Comparison of ENCODE assay signal across 24 cellular contexts in genomic region chr5:110754181-110754580, GRCh38. TPM values are rescaled to one million over a fixed set of nuclear protein-coding genes. Genes with fewer than 3 reads are reported as not detected.
DNase-seq lines count a peak whose midpoint lies in the region; ATAC-seq lines count a peak whose summit lies in the region.
"Had no signal": no experiment of that assay in that cellular context is flagged by ENCODE, and none has a peak within 500 bp of the region (broad histone marks: within the 10 kb centered on the region; RNA-seq: fewer than 3 reads in every experiment).

No MANE protein-coding gene starts in this region.

- no peak overlapping the region for H3K4me3 ChIP-seq in effector memory CD4-positive, alpha-beta T cell (ENCODE audit: insufficient read depth, low read depth, low read length, poor library complexity, severe bottlenecking)
- H3K4me3 ChIP-seq: BLaER1 treated with 17β-estradiol and CSF1 and Interleukin-3, amounts not matched to agents 10 nM and 100 nM; dorsolateral prefrontal cortex; left ventricle myocardium inferior; psoas muscle; SJSA1; thoracic aorta; vagina had no signal

- H3K4me3 Mint-ChIP-seq in activated T-cell treated with anti-CD3 and anti-CD28 coated beads, Interleukin-2, amount 50 U/mL, for 72 hours, result peak overlapping the region; percentile 42 to 55
- peak overlapping the region; percentile 31 for H3K4me3 Mint-ChIP-seq in activated T-helper 2 cell treated with anti-CD3 and anti-CD28 coated beads, Interferon-gamma antibody, Interleukin-2, Interleukin-4, amounts not matched to agents 10 μg/mL and 5 μg/mL and 100 μg/mL, durations not matched to agents 14 hours and 24 hours and 36 hours (ENCODE audit: low read depth)
- no peak overlapping the region for H3K4me3 Mint-ChIP-seq in natural killer cell treated with Interleukin-12 subunit alpha and Interleukin-12 subunit beta and Interleukin-15 and Interleukin-18, amount 100 ng/mL, for 72 hours
- H3K4me3 Mint-ChIP-seq: H9, neural crest cell had no signal

- ATAC-seq in activated T-cell treated with anti-CD3 and anti-CD28 coated beads, Interleukin-2, amount 50 U/mL, for 72 hours (replicated peaks in 1 of 2), result no peak
- ATAC-seq in natural killer cell treated with Interleukin-12 subunit alpha and Interleukin-12 subunit beta and Interleukin-15 and Interleukin-18, amount 100 ng/mL, for 72 hours, result no peak
- ATAC-seq: foreskin keratinocyte, psoas muscle had no signal

- peak overlapping the region; percentile 89 for H3K27ac Mint-ChIP-seq in activated T-cell treated with anti-CD3 and anti-CD28 coated beads, Interleukin-2, amount 50 U/mL, for 72 hours
- H3K27ac Mint-ChIP-seq in activated T-helper 2 cell treated with anti-CD3 and anti-CD28 coated beads, Interferon-gamma antibody, Interleukin-2, Interleukin-4, amounts not matched to agents 10 μg/mL and 5 μg/mL and 100 μg/mL, durations not matched to agents 14 hours and 24 hours and 36 hours, result peak overlapping the region; percentile 82
- peak overlapping the region; percentile 3 to 12 for H3K27ac Mint-ChIP-seq in natural killer cell treated with Interleukin-12 subunit alpha and Interleukin-12 subunit beta and Interleukin-15 and Interleukin-18, amount 100 ng/mL, for 72 hours

- intact Hi-C loops in activated T-helper 2 cell treated with anti-CD3 and anti-CD28 coated beads, Interferon-gamma antibody, Interleukin-2, Interleukin-4, amounts not matched to agents 10 μg/mL and 5 μg/mL and 100 μg/mL, durations not matched to agents 14 hours and 24 hours and 36 hours (cut with micrococcal nuclease), result loop anchor here (5.0 kb wide), 1 partner anchor 478 kb away; no protein-coding TSS in a partner anchor
- intact Hi-C loops in posterior vena cava (cut with DNase I), result no loop called here

- H3K9me3 ChIP-seq in KOPT-K1 (ENCODE audit: insufficient read depth, low read length, poor library complexity, severe bottlenecking), result no peaks in the 10 kb centered on the region
- H3K9me3 ChIP-seq in effector memory CD4-positive, alpha-beta T cell (ENCODE audit: control insufficient read depth, low read length), result no peaks in the 10 kb centered on the region
- H3K9me3 ChIP-seq: BLaER1 treated with 17β-estradiol and CSF1 and Interleukin-3, amounts not matched to agents 10 nM and 100 nM; left ventricle myocardium inferior; psoas muscle; SJSA1; thoracic aorta; vagina had no signal

- H3K27me3 Mint-ChIP-seq in activated T-cell treated with anti-CD3 and anti-CD28 coated beads, Interleukin-2, amount 50 U/mL, for 72 hours (ENCODE audit: low read depth), result no peaks in the 10 kb centered on the region
- H3K27me3 Mint-ChIP-seq in activated T-helper 2 cell treated with anti-CD3 and anti-CD28 coated beads, Interferon-gamma antibody, Interleukin-2, Interleukin-4, amounts not matched to agents 10 μg/mL and 5 μg/mL and 100 μg/mL, durations not matched to agents 14 hours and 24 hours and 36 hours (ENCODE audit: low read depth), result no peaks in the 10 kb centered on the region
- no peaks in the 10 kb centered on the region for H3K27me3 Mint-ChIP-seq in natural killer cell treated with Interleukin-12 subunit alpha and Interleukin-12 subunit beta and Interleukin-15 and Interleukin-18, amount 100 ng/mL, for 72 hours

- H3K36me3 Mint-ChIP-seq in activated T-cell treated with anti-CD3 and anti-CD28 coated beads, Interleukin-2, amount 50 U/mL, for 72 hours (ENCODE audit: insufficient read depth in 2 of 2), result peaks cover 5 to 28% of the 10 kb centered on the region in 2 donors
- H3K36me3 Mint-ChIP-seq in activated T-helper 2 cell treated with anti-CD3 and anti-CD28 coated beads, Interferon-gamma antibody, Interleukin-2, Interleukin-4, amounts not matched to agents 10 μg/mL and 5 μg/mL and 100 μg/mL, durations not matched to agents 14 hours and 24 hours and 36 hours (ENCODE audit: low read depth), result peaks cover 49% of the 10 kb centered on the region
- H3K36me3 Mint-ChIP-seq in natural killer cell treated with Interleukin-12 subunit alpha and Interleukin-12 subunit beta and Interleukin-15 and Interleukin-18, amount 100 ng/mL, for 72 hours, result peaks cover 26% of the 10 kb centered on the region

- H3K4me1 Mint-ChIP-seq in activated T-cell treated with anti-CD3 and anti-CD28 coated beads, Interleukin-2, amount 50 U/mL, for 72 hours (ENCODE audit: low read depth), result peaks cover 44% of the 10 kb centered on the region
- H3K4me1 Mint-ChIP-seq in activated T-helper 2 cell treated with anti-CD3 and anti-CD28 coated beads, Interferon-gamma antibody, Interleukin-2, Interleukin-4, amounts not matched to agents 10 μg/mL and 5 μg/mL and 100 μg/mL, durations not matched to agents 14 hours and 24 hours and 36 hours (ENCODE audit: low read depth), result peaks cover 43% of the 10 kb centered on the region
- H3K4me1 Mint-ChIP-seq in natural killer cell treated with Interleukin-12 subunit alpha and Interleukin-12 subunit beta and Interleukin-15 and Interleukin-18, amount 100 ng/mL, for 72 hours (ENCODE audit: low read depth in 2 of 2), result peaks cover 19 to 23% of the 10 kb centered on the region in 2 donors
- H3K4me1 Mint-ChIP-seq: H9, neural crest cell had no signal

- peaks cover 10% of the 10 kb centered on the region for H3K4me1 ChIP-seq in effector memory CD4-positive, alpha-beta T cell (ENCODE audit: control insufficient read depth, insufficient read depth, low read length, poor library complexity, severe bottlenecking)
- H3K4me1 ChIP-seq: BLaER1 treated with 17β-estradiol and CSF1 and Interleukin-3, amounts not matched to agents 10 nM and 100 nM; foreskin keratinocyte; left ventricle myocardium inferior; psoas muscle; vagina had no signal

- no peaks in the 10 kb centered on the region for H3K9me3 Mint-ChIP-seq in activated T-cell treated with anti-CD3 and anti-CD28 coated beads, Interleukin-2, amount 50 U/mL, for 72 hours
- no peaks in the 10 kb centered on the region for H3K9me3 Mint-ChIP-seq in activated T-helper 2 cell treated with anti-CD3 and anti-CD28 coated beads, Interferon-gamma antibody, Interleukin-2, Interleukin-4, amounts not matched to agents 10 μg/mL and 5 μg/mL and 100 μg/mL, durations not matched to agents 14 hours and 24 hours and 36 hours
- no peaks in the 10 kb centered on the region for H3K9me3 Mint-ChIP-seq in natural killer cell treated with Interleukin-12 subunit alpha and Interleukin-12 subunit beta and Interleukin-15 and Interleukin-18, amount 100 ng/mL, for 72 hours
- H3K9me3 Mint-ChIP-seq: H9, neural crest cell had no signal

- peaks cover 71% of the 10 kb centered on the region for H3K36me3 ChIP-seq in KOPT-K1 (ENCODE audit: insufficient read depth, low read length)
- H3K36me3 ChIP-seq in effector memory CD4-positive, alpha-beta T cell (ENCODE audit: control insufficient read depth, insufficient read depth, low read length), result peaks cover 21% of the 10 kb centered on the region

- DNase-seq in activated T-cell treated with anti-CD3 and anti-CD28 coated beads, Interleukin-2, amount 50 U/mL, for 72 hours, result no peak
- DNase-seq in activated T-cell treated with anti-CD3 and anti-CD28 coated beads, Interleukin-2, amount 50 U/mL, for 48 hours, result no peak
- no peak for DNase-seq in activated T-helper 2 cell treated with anti-CD3 and anti-CD28 coated beads, Interferon-gamma antibody, Interleukin-2, Interleukin-4, amounts not matched to agents 10 μg/mL and 5 μg/mL and 100 μg/mL, durations not matched to agents 14 hours and 24 hours and 36 hours (ENCODE audit: low spot score)
- DNase-seq in natural killer cell treated with Interleukin-12 subunit alpha and Interleukin-12 subunit beta and Interleukin-15 and Interleukin-18, amount 100 ng/mL, for 72 hours (ENCODE audit: low spot score), result no peak
- no peak for DNase-seq in effector memory CD4-positive, alpha-beta T cell
- DNase-seq in posterior vena cava (ENCODE audit: low spot score) (no peak), SK-N-DZ (ENCODE audit: low spot score) (no peak)
- DNase-seq: activated CD4-positive, CD25-positive, alpha-beta regulatory T cell; activated gamma-delta T cell treated with Interleukin-2 at 50 U/mL for 16 hours; central memory CD4-positive, alpha-beta T cell; dorsolateral prefrontal cortex; foreskin keratinocyte; H9; left ventricle myocardium inferior; MM.1S; NCI-H1417 treated with DMSO at 0.1 percent for 48 hours; NCI-H510A; psoas muscle had no signal

- no peaks in the 10 kb centered on the region for H3K27me3 ChIP-seq in effector memory CD4-positive, alpha-beta T cell (replicated peaks; ENCODE audit: control insufficient read depth, insufficient read depth, low read length, poor library complexity, severe bottlenecking)
- H3K27me3 ChIP-seq: BLaER1 treated with 17β-estradiol and CSF1 and Interleukin-3, amounts not matched to agents 10 nM and 100 nM; dorsolateral prefrontal cortex; foreskin keratinocyte; SJSA1; vagina had no signal

- H3K27ac ChIP-seq in KOPT-K1 (ENCODE audit: low read depth, low read length, poor library complexity, severe bottlenecking), result peak overlapping the region; percentile 99
- no peak overlapping the region for H3K27ac ChIP-seq in effector memory CD4-positive, alpha-beta T cell (ENCODE audit: insufficient read depth, low read length, poor library complexity, severe bottlenecking)
- H3K27ac ChIP-seq: BLaER1 treated with 17β-estradiol and CSF1 and Interleukin-3, amounts not matched to agents 10 nM and 100 nM; foreskin keratinocyte; left ventricle myocardium inferior; psoas muscle; SJSA1; thoracic aorta; vagina had no signal

RNA-seq across cellular contexts. Expression of gene SLC25A46, which starts 15.4 kb away (rescaled TPM):
- 10 to 100 TPM; 52.6 to 57.4 TPM for total RNA-seq in activated T-cell treated with anti-CD3 and anti-CD28 coated beads, Interleukin-2, amount 50 U/mL, for 72 hours
- 44.0 and 44.8 TPM in 2 replicates for total RNA-seq in activated T-helper 2 cell treated with anti-CD3 and anti-CD28 coated beads, Interferon-gamma antibody, Interleukin-2, Interleukin-4, amounts not matched to agents 10 μg/mL and 5 μg/mL and 100 μg/mL, durations not matched to agents 14 hours and 24 hours and 36 hours
- total RNA-seq in natural killer cell treated with Interleukin-12 subunit alpha and Interleukin-12 subunit beta and Interleukin-15 and Interleukin-18, amount 100 ng/mL, for 72 hours, result 10 to 100 TPM; 39.9 to 46.7 TPM
- 10 to 100 TPM; 41.1 to 41.4 TPM for total RNA-seq in posterior vena cava
- 59.0 and 65.0 TPM in 2 replicates for polyA plus RNA-seq in SK-N-DZ (2014; cell fraction: cytosol; rRNA removed)
- polyA plus RNA-seq in SK-N-DZ (2014; cell fraction: nucleus; rRNA removed), result 46.3 and 51.0 TPM in 2 replicates

RNA-seq across cellular contexts. Expression of gene TMEM232, which starts 27.7 kb away (rescaled TPM):
- total RNA-seq in activated T-cell treated with anti-CD3 and anti-CD28 coated beads, Interleukin-2, amount 50 U/mL, for 72 hours, result 1 to 10 TPM; 3.1 to 4.0 TPM
- 0.80 and 1.1 TPM in 2 replicates for total RNA-seq in activated T-helper 2 cell treated with anti-CD3 and anti-CD28 coated beads, Interferon-gamma antibody, Interleukin-2, Interleukin-4, amounts not matched to agents 10 μg/mL and 5 μg/mL and 100 μg/mL, durations not matched to agents 14 hours and 24 hours and 36 hours
- under 1 TPM; 0.40 to 0.86 TPM for total RNA-seq in natural killer cell treated with Interleukin-12 subunit alpha and Interleukin-12 subunit beta and Interleukin-15 and Interleukin-18, amount 100 ng/mL, for 72 hours
- total RNA-seq in posterior vena cava, result 1 to 10 TPM; 2.4 to 2.5 TPM
- polyA plus RNA-seq in SK-N-DZ (2014; cell fraction: cytosol; rRNA removed), result 1.5 and 3.5 TPM in 2 replicates
- 0.67 and 3.3 TPM in 2 replicates for polyA plus RNA-seq in SK-N-DZ (2014; cell fraction: nucleus; rRNA removed)

Comparison
In these comparisons a context has a peak if more than half of its experiments do, and no peak if none do; other contexts are left out.
1. H3K27ac Mint-ChIP-seq: peak in every context shown above with its lines; median percentile 89 in activated T-cell treated with anti-CD3 and anti-CD28 coated beads, Interleukin-2, amount 50 U/mL, for 72 hours; 82 in activated T-helper 2 cell treated with anti-CD3 and anti-CD28 coated beads, Interferon-gamma antibody, Interleukin-2, Interleukin-4, amounts not matched to agents 10 μg/mL and 5 μg/mL and 100 μg/mL, durations not matched to agents 14 hours and 24 hours and 36 hours; 8 in natural killer cell treated with Interleukin-12 subunit alpha and Interleukin-12 subunit beta and Interleukin-15 and Interleukin-18, amount 100 ng/mL, for 72 hours.